In genomic region chr13:93226623-93227279, GRCh38 we compare ENCODE assay signal across 9 cellular contexts. TPM values are rescaled to one million over a fixed set of nuclear protein-coding genes. Genes with fewer than 3 reads are reported as not detected.
DNase-seq lines count a peak whose midpoint lies in the region; ATAC-seq and TF ChIP-seq lines count a peak whose summit lies in the region.
"Had no signal": no experiment of that assay in that cellular context is flagged by ENCODE, and none has a peak within 500 bp of the region (broad histone marks: within the 10 kb centered on the region; RNA-seq: fewer than 3 reads in every experiment).

Gene GPC6, plus strand, starts transcription at chr13:93226807.

- H3K4me1 ChIP-seq in neuron (ENCODE audit: insufficient read depth, low read length): peaks cover 47% of the 10 kb centered on the region

- peak; percentile 94 for DNase-seq in AG10803 (ENCODE audit: low read depth)
- peak; percentile 59 for DNase-seq in M059J (ENCODE audit: low read depth)
- DNase-seq in SK-N-DZ (ENCODE audit: low spot score): peak; percentile 96
- DNase-seq in fibroblast of the conjunctiva (ENCODE audit: low read depth): peak; percentile 85
- DNase-seq in activated effector memory CD4-positive, alpha-beta T cell treated with anti-CD3 and anti-CD28 coated beads, Interleukin-2, amount 50 U/mL, for 16 hours: no peak
- no peak for DNase-seq in stimulated activated naive B cell treated with anti-CD40 and anti-IgM and Interleukin-4, amounts not matched to agents 10 μg/mL and 1 μg/mL and 100 μg/mL, for 72 hours

- peaks cover 0 to 1% of the 10 kb centered on the region in 2 donors for H3K9me3 Mint-ChIP-seq in stimulated activated naive B cell treated with anti-CD40 and anti-IgM and Interleukin-4, amounts not matched to agents 10 μg/mL and 1 μg/mL and 100 μg/mL, for 72 hours
- H3K9me3 Mint-ChIP-seq in stimulated activated memory B cell treated with anti-CD40 and anti-IgM and Interleukin-4, amounts not matched to agents 10 μg/mL and 1 μg/mL and 100 μg/mL, for 72 hours: peaks cover 4% of the 10 kb centered on the region

- no peaks in the 10 kb centered on the region for H3K36me3 ChIP-seq in neuron (ENCODE audit: insufficient read depth, low read length)

- no peaks in the 10 kb centered on the region for H3K27me3 ChIP-seq in neuron (ENCODE audit: insufficient read depth, low read length)

- H3K4me1 Mint-ChIP-seq in stimulated activated naive B cell treated with anti-CD40 and anti-IgM and Interleukin-4, amounts not matched to agents 10 μg/mL and 1 μg/mL and 100 μg/mL, for 72 hours: peaks cover 0 to 5% of the 10 kb centered on the region in 2 donors
- H3K4me1 Mint-ChIP-seq in stimulated activated memory B cell treated with anti-CD40 and anti-IgM and Interleukin-4, amounts not matched to agents 10 μg/mL and 1 μg/mL and 100 μg/mL, for 72 hours: no peaks in the 10 kb centered on the region

- no peak within 1 kb of the TSS for H3K4me3 Mint-ChIP-seq in stimulated activated naive B cell treated with anti-CD40 and anti-IgM and Interleukin-4, amounts not matched to agents 10 μg/mL and 1 μg/mL and 100 μg/mL, for 72 hours
- H3K4me3 Mint-ChIP-seq in stimulated activated memory B cell treated with anti-CD40 and anti-IgM and Interleukin-4, amounts not matched to agents 10 μg/mL and 1 μg/mL and 100 μg/mL, for 72 hours: no peak within 1 kb of the TSS

- no peak for TF ChIP-seq CTCF in AG10803 (conservative IDR thresholded peaks at IDR 0.05; ENCODE audit: low read length)

- H3K27me3 Mint-ChIP-seq in stimulated activated naive B cell treated with anti-CD40 and anti-IgM and Interleukin-4, amounts not matched to agents 10 μg/mL and 1 μg/mL and 100 μg/mL, for 72 hours: peaks cover 15 to 44% of the 10 kb centered on the region in 2 donors
- peaks cover 35% of the 10 kb centered on the region for H3K27me3 Mint-ChIP-seq in stimulated activated memory B cell treated with anti-CD40 and anti-IgM and Interleukin-4, amounts not matched to agents 10 μg/mL and 1 μg/mL and 100 μg/mL, for 72 hours

- H2AFZ ChIP-seq in neuron (ENCODE audit: low read depth, low read length): peak within 1 kb of the TSS; percentile 99

- H3K36me3 Mint-ChIP-seq in stimulated activated naive B cell treated with anti-CD40 and anti-IgM and Interleukin-4, amounts not matched to agents 10 μg/mL and 1 μg/mL and 100 μg/mL, for 72 hours: no peaks in the 10 kb centered on the region
- no peaks in the 10 kb centered on the region for H3K36me3 Mint-ChIP-seq in stimulated activated memory B cell treated with anti-CD40 and anti-IgM and Interleukin-4, amounts not matched to agents 10 μg/mL and 1 μg/mL and 100 μg/mL, for 72 hours

- H3K27ac Mint-ChIP-seq in stimulated activated naive B cell treated with anti-CD40 and anti-IgM and Interleukin-4, amounts not matched to agents 10 μg/mL and 1 μg/mL and 100 μg/mL, for 72 hours: no peak within 1 kb of the TSS
- H3K27ac Mint-ChIP-seq in stimulated activated memory B cell treated with anti-CD40 and anti-IgM and Interleukin-4, amounts not matched to agents 10 μg/mL and 1 μg/mL and 100 μg/mL, for 72 hours: no peak within 1 kb of the TSS

- H3K4me3 ChIP-seq in AG10803 (ENCODE audit: low read length) (peak within 1 kb of the TSS; percentile 76), neuron (ENCODE audit: low read length) (peak within 1 kb of the TSS; percentile 85)
- H3K4me3 ChIP-seq: GM12878 had no signal

- ATAC-seq in stimulated activated naive B cell treated with anti-CD40 and anti-IgM and Interleukin-4, amounts not matched to agents 10 μg/mL and 1 μg/mL and 100 μg/mL, for 72 hours (replicated peaks): no peak
- no peak for ATAC-seq in stimulated activated memory B cell treated with anti-CD40 and anti-IgM and Interleukin-4, amounts not matched to agents 10 μg/mL and 1 μg/mL and 100 μg/mL, for 72 hours
- ATAC-seq: GM12878 had no signal

- no peaks in the 10 kb centered on the region for H3K9me3 ChIP-seq in neuron (ENCODE audit: low read length)

RNA-seq across cellular contexts. Expression of gene GPC6, which starts in this region (rescaled TPM):
- 0.37 and 0.71 TPM in 2 replicates for total RNA-seq in M059J (2014; rRNA removed; shearing (Covaris generic))
- 8.9 and 10.3 TPM in 2 replicates for polyA plus RNA-seq in SK-N-DZ (2014; cell fraction: cytosol; rRNA removed)
- 4.7 and 4.9 TPM in 2 replicates for polyA plus RNA-seq in SK-N-DZ (2014; cell fraction: nucleus; rRNA removed)
- total RNA-seq: GM12878 had no signal

Comparison
In these comparisons a context has a peak if more than half of its experiments do, and no peak if none do; other contexts are left out.
1. Peak in DNase-seq in M059J; RNA of the gene not detected or under 1 TPM.
2. DNase-seq: peak in AG10803 (single experiment), SK-N-DZ (single experiment) and fibroblast of the conjunctiva (single experiment); none in activated effector memory CD4-positive, alpha-beta T cell treated with anti-CD3 and anti-CD28 coated beads, Interleukin-2, amount 50 U/mL, for 16 hours (single experiment) and stimulated activated naive B cell treated with anti-CD40 and anti-IgM and Interleukin-4, amounts not matched to agents 10 μg/mL and 1 μg/mL and 100 μg/mL, for 72 hours (single experiment).